In genomic region chr18:2625217-2625616, GRCh38 we compare ENCODE assay signal across 26 cellular contexts.
"Had no signal": no experiment of that assay in that cellular context is flagged by ENCODE, and none has a peak within 500 bp of the region (broad histone marks: within the 10 kb centered on the region; RNA-seq: fewer than 3 reads in every experiment).

No MANE protein-coding gene starts in this region.

- H3K9me3 Mint-ChIP-seq: activated naive CD4-positive, alpha-beta T cell treated with anti-CD3 and anti-CD28 coated beads for 36 hours; activated T-cell treated with anti-CD3 and anti-CD28 coated beads, Interleukin-2, amount 50 U/mL, for 4 hours; memory B cell; nephron had no signal

- H3K4me1 Mint-ChIP-seq: brain, nephron, WTC11 had no signal

- H3K36me3 ChIP-seq: heart right ventricle, pancreas, right atrium auricular region, suprapubic skin, tibial nerve had no signal

- H3K36me3 Mint-ChIP-seq: brain, memory B cell, WTC11 had no signal

- H3K27ac Mint-ChIP-seq: activated CD4-positive, alpha-beta T cell treated with anti-CD3 and anti-CD28 coated beads for 36 hours; activated naive CD4-positive, alpha-beta T cell treated with anti-CD3 and anti-CD28 coated beads for 36 hours; brain; memory B cell; nephron; WTC11 had no signal

- H3K27me3 ChIP-seq: heart right ventricle, pancreas, right atrium auricular region, suprapubic skin, tibial nerve had no signal

- H3K4me3 Mint-ChIP-seq: activated CD4-positive, alpha-beta T cell treated with anti-CD3 and anti-CD28 coated beads for 36 hours; activated naive CD4-positive, alpha-beta T cell treated with anti-CD3 and anti-CD28 coated beads for 36 hours; activated T-cell treated with anti-CD3 and anti-CD28 coated beads, Interleukin-2, amount 50 U/mL, for 4 hours; brain; memory B cell; nephron; stimulated activated naive CD8-positive, alpha-beta T cell treated with anti-CD3 and anti-CD28 coated beads, Interleukin-15, amount 100 ng/mL, for 72 hours; WTC11 had no signal

- H3K4me3 ChIP-seq: heart right ventricle, pancreas, psoas muscle, right atrium auricular region, suprapubic skin, tibial nerve had no signal

- DNase-seq: activated CD4-positive, alpha-beta T cell treated with anti-CD3 and anti-CD28 coated beads for 36 hours; activated CD8-positive, alpha-beta memory T cell treated with anti-CD3 and anti-CD28 coated beads, Interleukin-2, amount 50 U/mL, for 4 hours; activated effector memory CD4-positive, alpha-beta T cell treated with Interleukin-2 at 50 U/mL for 16 hours; activated naive CD4-positive, alpha-beta T cell treated with anti-CD3 and anti-CD28 coated beads for 36 hours; activated T-cell treated with anti-CD3 and anti-CD28 coated beads, Interleukin-2, amount 50 U/mL, for 4 hours; aorta; dermis blood vessel endothelial cell; effector CD8-positive, alpha-beta T cell; erythroblast; foreskin fibroblast; heart right ventricle; islet precursor cell; left colon; pancreas; psoas muscle; stimulated activated CD4-positive, alpha-beta T cell treated with anti-CD3 and anti-CD28 coated beads, Interleukin-12 subunit alpha, Interleukin-12 subunit beta, amount 100 ng/mL, for 4 hours; stimulated activated CD4-positive, alpha-beta T cell treated with anti-CD3 and anti-CD28 coated beads, Interleukin-4, amount 100 ng/mL, for 4 hours; stimulated activated naive CD8-positive, alpha-beta T cell treated with anti-CD3 and anti-CD28 coated beads, Interleukin-15, amount 100 ng/mL, for 72 hours; T1000 had no signal

- H3K27me3 Mint-ChIP-seq: activated CD4-positive, alpha-beta T cell treated with anti-CD3 and anti-CD28 coated beads for 36 hours; memory B cell; stimulated activated naive CD8-positive, alpha-beta T cell treated with anti-CD3 and anti-CD28 coated beads, Interleukin-15, amount 100 ng/mL, for 72 hours had no signal

- H3K27ac ChIP-seq: heart right ventricle, pancreas, psoas muscle, right atrium auricular region, suprapubic skin, tibial nerve had no signal

- H3K9me3 ChIP-seq: pancreas, psoas muscle, right atrium auricular region, suprapubic skin, tibial nerve had no signal

- H3K4me1 ChIP-seq: heart right ventricle, pancreas, psoas muscle, right atrium auricular region, suprapubic skin, tibial nerve had no signal

- ATAC-seq: activated CD4-positive, alpha-beta T cell treated with anti-CD3 and anti-CD28 coated beads for 36 hours; activated T-cell treated with anti-CD3 and anti-CD28 coated beads, Interleukin-2, amount 50 U/mL, for 4 hours; heart right ventricle; left colon; pancreas; psoas muscle; stimulated activated naive CD8-positive, alpha-beta T cell treated with anti-CD3 and anti-CD28 coated beads, Interleukin-15, amount 100 ng/mL, for 72 hours; WTC11 had no signal
